ENCODE assay signal across 29 cellular contexts in genomic region chr1:27025718-27026117, GRCh38.
"Had no signal": no experiment of that assay in that cellular context is flagged by ENCODE, and none has a peak within 500 bp of the region (broad histone marks: within the 10 kb centered on the region; RNA-seq: fewer than 3 reads in every experiment).

No MANE protein-coding gene starts in this region.

- H3K27ac ChIP-seq: testis, thyroid gland, tibial nerve, upper lobe of right lung, uterus had no signal

- H3K27me3 ChIP-seq: stomach, suprapubic skin, testis, thyroid gland, tibial artery, tibial nerve, transverse colon, upper lobe of left lung, upper lobe of right lung, uterus, vagina had no signal

- H3K27me3 Mint-ChIP-seq: stimulated activated naive CD8-positive, alpha-beta T cell treated with anti-CD3 and anti-CD28 coated beads, Interleukin-15, Interleukin-2, amounts not matched to agents 100 ng/mL and 50 ng/mL, for 24 hours; type B pancreatic cell had no signal

- DNase-seq: stimulated activated CD4-positive, alpha-beta T cell treated with anti-CD3 and anti-CD28 coated beads, Interleukin-2, amount 100 ng/mL, for 48 hours; stimulated activated CD4-positive, alpha-beta T cell treated with anti-CD3 and anti-CD28 coated beads, Interleukin-4, amount 100 ng/mL, for 1 hour; stimulated activated CD4-positive, alpha-beta T cell treated with anti-CD3 and anti-CD28 coated beads, Interleukin-4, amount 100 ng/mL, for 24 hours; stimulated activated CD4-positive, alpha-beta T cell treated with anti-CD3 and anti-CD28 coated beads, Interleukin-4, amount 100 ng/mL, for 4 hours; stimulated activated CD8-positive, alpha-beta memory T cell treated with anti-CD3 and anti-CD28 coated beads, Interleukin-4, amount 100 ng/mL, for 48 hours; stimulated activated naive B cell treated with anti-CD40 and anti-IgM and Interleukin-4, amounts not matched to agents 10 μg/mL and 1 μg/mL and 100 μg/mL, for 72 hours; stimulated activated naive CD4-positive, alpha-beta T cell; stimulated activated naive CD4-positive, alpha-beta T cell treated with Interleukin-2 at 50 U/mL for 16 hours; stimulated activated naive CD8-positive, alpha-beta T cell treated with anti-CD3 and anti-CD28 coated beads, Interleukin-15, amount 100 ng/mL, for 72 hours; stimulated activated naive CD8-positive, alpha-beta T cell treated with anti-CD3 and anti-CD28 coated beads, Interleukin-15, Interleukin-2, amounts not matched to agents 100 U/mL and 50 U/mL, for 24 hours; stomach; substantia nigra; testis; thyroid gland; tibial artery; transverse colon; trophoblast cell; upper lobe of left lung; upper lobe of right lung; uterus had no signal

- H3K9me3 Mint-ChIP-seq: stimulated activated effector memory CD8-positive, alpha-beta T cell treated with anti-CD3 and anti-CD28 coated beads, Interleukin-12 subunit alpha, Interleukin-12 subunit beta, amount 100 ng/mL, for 72 hours; stimulated activated memory B cell treated with anti-CD40 and anti-IgM and Interleukin-4, amounts not matched to agents 10 μg/mL and 1 μg/mL and 100 μg/mL, for 72 hours; stimulated activated naive B cell treated with anti-CD40 and anti-IgM and Interleukin-4, amounts not matched to agents 10 μg/mL and 1 μg/mL and 100 μg/mL, for 72 hours; stimulated activated naive CD8-positive, alpha-beta T cell treated with anti-CD3 and anti-CD28 coated beads, Interleukin-15, amount 100 ng/mL, for 72 hours; stimulated activated naive CD8-positive, alpha-beta T cell treated with anti-CD3 and anti-CD28 coated beads, Interleukin-15, Interleukin-2, amounts not matched to agents 100 ng/mL and 50 ng/mL, for 24 hours; type B pancreatic cell had no signal

- H3K9me3 ChIP-seq: stomach, suprapubic skin, testis, thoracic aorta, thyroid gland, tibial artery, tibial nerve, transverse colon, upper lobe of left lung, upper lobe of right lung, uterus, vagina had no signal

- H3K4me3 Mint-ChIP-seq: stimulated activated effector memory CD8-positive, alpha-beta T cell treated with anti-CD3 and anti-CD28 coated beads, Interleukin-12 subunit alpha, Interleukin-12 subunit beta, amount 100 ng/mL, for 72 hours; stimulated activated memory B cell treated with anti-CD40 and anti-IgM and Interleukin-4, amounts not matched to agents 10 μg/mL and 1 μg/mL and 100 μg/mL, for 72 hours; stimulated activated naive B cell treated with anti-CD40 and anti-IgM and Interleukin-4, amounts not matched to agents 10 μg/mL and 1 μg/mL and 100 μg/mL, for 72 hours; stimulated activated naive CD8-positive, alpha-beta T cell treated with anti-CD3 and anti-CD28 coated beads, Interleukin-15, amount 100 ng/mL, for 72 hours; stimulated activated naive CD8-positive, alpha-beta T cell treated with anti-CD3 and anti-CD28 coated beads, Interleukin-15, Interleukin-2, amounts not matched to agents 100 ng/mL and 50 ng/mL, for 24 hours; type B pancreatic cell had no signal

- H3K27ac Mint-ChIP-seq: stimulated activated effector memory CD8-positive, alpha-beta T cell treated with anti-CD3 and anti-CD28 coated beads, Interleukin-12 subunit alpha, Interleukin-12 subunit beta, amount 100 ng/mL, for 72 hours; stimulated activated memory B cell treated with anti-CD40 and anti-IgM and Interleukin-4, amounts not matched to agents 10 μg/mL and 1 μg/mL and 100 μg/mL, for 72 hours; stimulated activated naive B cell treated with anti-CD40 and anti-IgM and Interleukin-4, amounts not matched to agents 10 μg/mL and 1 μg/mL and 100 μg/mL, for 72 hours; stimulated activated naive CD8-positive, alpha-beta T cell treated with anti-CD3 and anti-CD28 coated beads, Interleukin-15, amount 100 ng/mL, for 72 hours; stimulated activated naive CD8-positive, alpha-beta T cell treated with anti-CD3 and anti-CD28 coated beads, Interleukin-15, Interleukin-2, amounts not matched to agents 100 ng/mL and 50 ng/mL, for 24 hours; type B pancreatic cell had no signal

- H3K36me3 Mint-ChIP-seq: stimulated activated effector memory CD8-positive, alpha-beta T cell treated with anti-CD3 and anti-CD28 coated beads, Interleukin-12 subunit alpha, Interleukin-12 subunit beta, amount 100 ng/mL, for 72 hours; stimulated activated memory B cell treated with anti-CD40 and anti-IgM and Interleukin-4, amounts not matched to agents 10 μg/mL and 1 μg/mL and 100 μg/mL, for 72 hours; stimulated activated naive B cell treated with anti-CD40 and anti-IgM and Interleukin-4, amounts not matched to agents 10 μg/mL and 1 μg/mL and 100 μg/mL, for 72 hours; type B pancreatic cell had no signal

- H3K4me1 ChIP-seq: testis, uterus had no signal

- H3K4me3 ChIP-seq: stomach, suprapubic skin, testis, thoracic aorta, thyroid gland, tibial artery, tibial nerve, transverse colon, upper lobe of left lung, upper lobe of right lung, uterus, vagina had no signal

- H3K36me3 ChIP-seq: stomach, suprapubic skin, thoracic aorta, thyroid gland, tibial artery, tibial nerve, transverse colon, upper lobe of left lung, upper lobe of right lung, uterus, vagina had no signal

- H3K4me1 Mint-ChIP-seq: stimulated activated memory B cell treated with anti-CD40 and anti-IgM and Interleukin-4, amounts not matched to agents 10 μg/mL and 1 μg/mL and 100 μg/mL, for 72 hours; stimulated activated naive B cell treated with anti-CD40 and anti-IgM and Interleukin-4, amounts not matched to agents 10 μg/mL and 1 μg/mL and 100 μg/mL, for 72 hours; stimulated activated naive CD8-positive, alpha-beta T cell treated with anti-CD3 and anti-CD28 coated beads, Interleukin-15, amount 100 ng/mL, for 72 hours had no signal

- ATAC-seq: stimulated activated effector memory CD8-positive, alpha-beta T cell treated with anti-CD3 and anti-CD28 coated beads, Interleukin-12 subunit alpha, Interleukin-12 subunit beta, amount 100 ng/mL, for 72 hours; stimulated activated memory B cell treated with anti-CD40 and anti-IgM and Interleukin-4, amounts not matched to agents 10 μg/mL and 1 μg/mL and 100 μg/mL, for 72 hours; stimulated activated naive B cell treated with anti-CD40 and anti-IgM and Interleukin-4, amounts not matched to agents 10 μg/mL and 1 μg/mL and 100 μg/mL, for 72 hours; stimulated activated naive CD8-positive, alpha-beta T cell treated with anti-CD3 and anti-CD28 coated beads, Interleukin-15, amount 100 ng/mL, for 72 hours; stimulated activated naive CD8-positive, alpha-beta T cell treated with anti-CD3 and anti-CD28 coated beads, Interleukin-15, Interleukin-2, amounts not matched to agents 100 U/mL and 50 U/mL, for 24 hours; upper lobe of right lung had no signal

- FAIRE-seq: urothelium cell line had no signal
